Comparison of ENCODE assay signal across 1 cellular context in the genomic region with DNA sequence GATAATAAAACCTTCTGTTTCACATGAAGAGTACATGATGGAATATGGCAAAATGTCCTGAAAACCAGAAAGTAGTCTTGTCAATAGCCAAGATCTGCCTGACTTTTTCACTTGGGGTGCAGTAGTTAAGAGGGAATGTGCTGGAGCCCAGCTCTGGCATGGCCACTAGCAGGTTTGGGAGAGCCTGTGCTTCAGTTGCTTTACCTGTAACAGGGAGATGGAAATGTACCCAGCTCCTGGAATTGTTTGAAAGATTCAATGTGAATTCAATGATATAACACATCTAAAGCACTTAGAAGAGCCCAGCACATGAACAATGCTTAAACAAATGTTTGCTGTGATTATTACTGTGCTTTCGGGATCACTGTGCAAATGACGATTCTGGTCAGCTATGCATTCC.
TF ChIP-seq lines count a peak whose summit lies in the region.

No MANE protein-coding gene starts in this region.

TF ChIP-seq in GM23338, 12 proteins besides CTCF, POLR2A, EP300 and RAD21 (continued from another document):
- TF ChIP-seq JUNB (IDR thresholded peaks at IDR 0.05; ENCODE audit: unreplicated experiment) (no peak), ZNF114 (CRISPR knock-in tag; IDR thresholded peaks at IDR 0.05) (no peak)
